ENCODE assay signal across 9 cellular contexts in genomic region chr11:71251159-71251721, GRCh38. TPM values are rescaled to one million over a fixed set of nuclear protein-coding genes. Genes with fewer than 3 reads are reported as not detected.
DNase-seq lines count a peak whose midpoint lies in the region; ATAC-seq and TF ChIP-seq lines count a peak whose summit lies in the region.
"Had no signal": no experiment of that assay in that cellular context is flagged by ENCODE, and none has a peak within 500 bp of the region (broad histone marks: within the 10 kb centered on the region; RNA-seq: fewer than 3 reads in every experiment).

No MANE protein-coding gene starts in this region.

- H3K4me2 ChIP-seq in GM23338: peak overlapping the region; percentile 78

- H3K9me2 ChIP-seq in GM23338 (ENCODE audit: insufficient read depth): no peaks in the 10 kb centered on the region

- H3K27me3 Mint-ChIP-seq in GM23338 (ENCODE audit: insufficient read depth, low read depth, poor library complexity): peaks cover 31% of the 10 kb centered on the region

- H3K36me3 Mint-ChIP-seq in GM23338 (ENCODE audit: low read depth): peaks cover 4% of the 10 kb centered on the region; the same call in 2 of the 3 replicates

- peaks cover 4% of the 10 kb centered on the region for H4K20me1 ChIP-seq in GM23338 (replicated peaks; ENCODE audit: insufficient read depth)

- H3F3A ChIP-seq in GM23338 (replicated peaks; ENCODE audit: low read depth): peaks cover 13% of the 10 kb centered on the region; the same call in 1 of the 2 replicates

- H3K27me3 ChIP-seq in GM23338 (ENCODE audit: insufficient read depth) (peaks cover 6% of the 10 kb centered on the region; the same call in 1 of the 2 replicates), RWPE2 (ENCODE audit: insufficient read depth, poor library complexity, severe bottlenecking) (no peaks in the 10 kb centered on the region), sigmoid colon (peaks cover 38 to 70% (median 58%) of the 10 kb centered on the region in 3 donors)

- WGBS in sigmoid colon, 2 donors: 1 to 3% methylated on average over 63 of the region's 63 CpGs

- H3K36me3 ChIP-seq in GM23338 (ENCODE audit: insufficient read depth) (no peaks in the 10 kb centered on the region), RWPE2 (ENCODE audit: low read depth) (no peaks in the 10 kb centered on the region), sigmoid colon (no peaks in the 10 kb centered on the region)

- H3K4me3 Mint-ChIP-seq in GM23338: peak overlapping the region; percentile 80

- no peak for TF ChIP-seq EP300 in sigmoid colon (IDR thresholded peaks at IDR 0.05)

- H3K4me1 Mint-ChIP-seq in GM23338: peaks cover 75% of the 10 kb centered on the region

- H2AFZ ChIP-seq in GM23338: no peak overlapping the region

- H3K9me3 ChIP-seq in RWPE2 (ENCODE audit: severe bottlenecking) (no peaks in the 10 kb centered on the region), sigmoid colon (no peaks in the 10 kb centered on the region)

- peak overlapping the region; percentile 92 for H3K4me3 ChIP-seq in GM23338
- H3K4me3 ChIP-seq in RWPE2 (ENCODE audit: severe bottlenecking): peak overlapping the region; percentile 75
- peak overlapping the region in 3 of 4 donors; percentile 45 to 55 (median 53) for H3K4me3 ChIP-seq in sigmoid colon

- intact Hi-C loops in sigmoid colon (cut with DNase I): no loop called here

- no peak for TF ChIP-seq POLR2A in sigmoid colon (IDR thresholded peaks at IDR 0.05)

- TF ChIP-seq CTCF in GM23338 (conservative IDR thresholded peaks at IDR 0.05; ENCODE audit: low read depth in 2 of 2) (no peak), RWPE2 (IDR thresholded peaks at IDR 0.05; ENCODE audit: poor library complexity, severe bottlenecking) (no peak), sigmoid colon (IDR thresholded peaks at IDR 0.05) (no peak)

- peaks cover 35% of the 10 kb centered on the region for H3K79me2 ChIP-seq in GM23338 (replicated peaks; ENCODE audit: insufficient read depth)

- H3K27ac ChIP-seq in GM23338 (ENCODE audit: low read depth) (no peak overlapping the region), RWPE2 (ENCODE audit: poor library complexity, severe bottlenecking) (no peak overlapping the region), sigmoid colon (no peak overlapping the region)

- H3K27ac Mint-ChIP-seq in GM23338: no peak overlapping the region

- ATAC-seq in GM23338 (no peak; the same call in 2 of the 3 replicates), RWPE2 (ENCODE audit: low read depth) (peak; percentile 18; the same call in 1 of the 3 replicates), HG03095 (IDR thresholded peaks at IDR 0.05; ENCODE audit: unreplicated experiment) (no peak)

- no peaks in the 10 kb centered on the region; the same call in 2 of the 3 replicates for H3K9me3 Mint-ChIP-seq in GM23338

- H3K4me1 ChIP-seq in GM23338 (ENCODE audit: insufficient read depth): peaks cover 67% of the 10 kb centered on the region
- peaks cover 10% of the 10 kb centered on the region for H3K4me1 ChIP-seq in RWPE2 (ENCODE audit: insufficient read depth, poor library complexity, severe bottlenecking)
- peaks cover 0 to 26% (median 24%) of the 10 kb centered on the region in 4 donors for H3K4me1 ChIP-seq in sigmoid colon

- DNase-seq in GM23338 (ENCODE audit: low spot score) (peak; percentile 46), RWPE2 (ENCODE audit: low spot score) (no peak), hepatic stellate cell (ENCODE audit: low spot score) (peak; percentile 54), sigmoid colon (no peak), NCI-H446 treated with DMSO at 0.1 percent for 48 hours (lab: John Stamatoyannopoulos, UW) (no peak), SW 1271 (lab: John Stamatoyannopoulos, UW) (no peak)
- no peak for DNase-seq in activated effector memory CD4-positive, alpha-beta T cell treated with Interleukin-2 at 50 U/mL for 16 hours
- DNase-seq: MM.1S had no signal

TF ChIP-seq in GM23338, 12 proteins besides CTCF, POLR2A, EP300 and RAD21 (continues in another document):
- TF ChIP-seq REST (IDR thresholded peaks at IDR 0.05; ENCODE audit: unreplicated experiment) (no peak), STAT1 (IDR thresholded peaks at IDR 0.05; ENCODE audit: unreplicated experiment) (no peak), POLR2AphosphoS5 (IDR thresholded peaks at IDR 0.05; ENCODE audit: low read depth) (no peak), ZNF331 (CRISPR knock-in tag; IDR thresholded peaks at IDR 0.05; ENCODE audit: low read depth) (no peak), EZH2phosphoT487 (IDR thresholded peaks at IDR 0.05; ENCODE audit: unreplicated experiment) (no peak)

RNA-seq across cellular contexts. Expression of gene SHANK2, which starts 1.1 kb away (rescaled TPM):
- 73.1 and 81.4 TPM in 2 replicates for total RNA-seq in GM23338 (2014; rRNA removed; shearing (Covaris generic))
- 16.7 and 22.0 TPM in 2 replicates for polyA plus RNA-seq in GM23338 (2016; fragmentation: Nextera tagmentation; extraction: Ambion mirVana)
- total RNA-seq in sigmoid colon: 10 to 100 TPM in 3 of 4 donors, 1 to 10 TPM in 1; 8.0 to 43.8 (median 16.8) TPM
- 1 to 10 TPM; 3.5 to 4.4 (median 3.6) TPM for polyA plus RNA-seq in sigmoid colon

Comparison
In these comparisons a context has a peak if more than half of its experiments do, and no peak if none do; other contexts are left out.
1. DNase-seq: peak in GM23338 (single experiment) and hepatic stellate cell (single experiment); none in RWPE2 (single experiment), sigmoid colon (single experiment), NCI-H446 treated with DMSO at 0.1 percent for 48 hours (single experiment), SW 1271 (0 of 2) and activated effector memory CD4-positive, alpha-beta T cell treated with Interleukin-2 at 50 U/mL for 16 hours (single experiment).
2. Peak in every context shown above with its lines, with median percentiles within 50 percentile points of each other: H3K4me3 ChIP-seq.